ENCODE assay signal across 19 cellular contexts in genomic region chr5:59049070-59049469, GRCh38.
A peak's percentile ranks its signal among the peaks of the same experiment; 100 is the strongest.
DNase-seq lines count a peak whose midpoint lies in the region; ATAC-seq and TF ChIP-seq lines count a peak whose summit lies in the region.
"Had no signal": no experiment of that assay in that cellular context is flagged by ENCODE, and none has a peak within 500 bp of the region (broad histone marks: within the 10 kb centered on the region; RNA-seq: fewer than 3 reads in every experiment).

No MANE protein-coding gene starts in this region.

- no peak overlapping the region for H3K4me3 ChIP-seq in upper lobe of right lung
- H3K4me3 ChIP-seq: GM12878, GM23338 had no signal

- no peaks in the 10 kb centered on the region for H3K27me3 ChIP-seq in upper lobe of right lung

- H3K4me1 ChIP-seq in upper lobe of right lung = no peaks in the 10 kb centered on the region

- H3K9me3 Mint-ChIP-seq in stimulated activated effector memory CD8-positive, alpha-beta T cell treated with anti-CD3 and anti-CD28 coated beads, Interleukin-12 subunit alpha, Interleukin-12 subunit beta, amount 100 ng/mL, for 72 hours = no peaks in the 10 kb centered on the region
- peaks cover 7% of the 10 kb centered on the region for H3K9me3 Mint-ChIP-seq in type B pancreatic cell
- H3K9me3 Mint-ChIP-seq: GM23338, H9 had no signal

- H3K27ac Mint-ChIP-seq in stimulated activated effector memory CD8-positive, alpha-beta T cell treated with anti-CD3 and anti-CD28 coated beads, Interleukin-12 subunit alpha, Interleukin-12 subunit beta, amount 100 ng/mL, for 72 hours = peak overlapping the region; percentile 4
- no peak overlapping the region for H3K27ac Mint-ChIP-seq in type B pancreatic cell
- H3K27ac Mint-ChIP-seq: CD4-positive, alpha-beta memory T cell; GM23338; H9 had no signal

- no peak for TF ChIP-seq CTCF in VCaP (conservative IDR thresholded peaks at IDR 0.05)
- TF ChIP-seq CTCF in upper lobe of right lung (IDR thresholded peaks at IDR 0.05) = no peak
- no peak for TF ChIP-seq CTCF in type B pancreatic cell (conservative IDR thresholded peaks at IDR 0.05)

- no peaks in the 10 kb centered on the region for H3K9me3 ChIP-seq in upper lobe of right lung

- DNase-seq in SIG-M5 treated with dmso at 0.1 percent for 504 hours (lab: John Stamatoyannopoulos, UW; ENCODE audit: unreplicated experiment) (peak; percentile 29), SIG-M5 (lab: John Stamatoyannopoulos, UW) (no peak), CMK (ENCODE audit: low read depth) (peak; percentile 20), upper lobe of right lung (no peak), type B pancreatic cell (ENCODE audit: extremely low spot score, unreplicated experiment) (no peak)
- no peak for DNase-seq in stimulated activated effector memory CD8-positive, alpha-beta T cell treated with anti-CD3 and anti-CD28 coated beads, Interleukin-12 subunit alpha, Interleukin-12 subunit beta, amount 100 ng/mL, for 72 hours (ENCODE audit: low spot score in 2 of 2)
- DNase-seq: 8988T; C1 segment of cervical spinal cord; CD4-positive, alpha-beta memory T cell; DMS 273 treated with DMSO at 0.1 percent for 48 hours; DMS79; EL; GDM1; H9 had no signal

- intact Hi-C loops in upper lobe of right lung (cut with DNase I) = no loop called here

- H3K36me3 ChIP-seq in upper lobe of right lung = no peaks in the 10 kb centered on the region

- peaks cover 6% of the 10 kb centered on the region for H3K4me1 Mint-ChIP-seq in stimulated activated effector memory CD8-positive, alpha-beta T cell treated with anti-CD3 and anti-CD28 coated beads, Interleukin-12 subunit alpha, Interleukin-12 subunit beta, amount 100 ng/mL, for 72 hours
- peaks cover 12% of the 10 kb centered on the region for H3K4me1 Mint-ChIP-seq in type B pancreatic cell (ENCODE audit: unreplicated experiment)
- H3K4me1 Mint-ChIP-seq: CD4-positive, alpha-beta memory T cell; GM23338; H9 had no signal

- no peaks in the 10 kb centered on the region for H3K36me3 Mint-ChIP-seq in stimulated activated effector memory CD8-positive, alpha-beta T cell treated with anti-CD3 and anti-CD28 coated beads, Interleukin-12 subunit alpha, Interleukin-12 subunit beta, amount 100 ng/mL, for 72 hours
- H3K36me3 Mint-ChIP-seq in type B pancreatic cell = peaks cover 11% of the 10 kb centered on the region
- H3K36me3 Mint-ChIP-seq: CD4-positive, alpha-beta memory T cell had no signal

- no peak overlapping the region for H3K4me3 Mint-ChIP-seq in stimulated activated effector memory CD8-positive, alpha-beta T cell treated with anti-CD3 and anti-CD28 coated beads, Interleukin-12 subunit alpha, Interleukin-12 subunit beta, amount 100 ng/mL, for 72 hours
- no peak overlapping the region for H3K4me3 Mint-ChIP-seq in type B pancreatic cell
- H3K4me3 Mint-ChIP-seq: CD4-positive, alpha-beta memory T cell; GM23338; H9 had no signal

- H3K27me3 Mint-ChIP-seq in type B pancreatic cell = peaks cover 4% of the 10 kb centered on the region
- H3K27me3 Mint-ChIP-seq: CD4-positive, alpha-beta memory T cell had no signal

- H3K27ac ChIP-seq in VCaP = peak overlapping the region; percentile 21; the same call in 1 of the 2 replicates
- no peak overlapping the region for H3K27ac ChIP-seq in upper lobe of right lung

- ATAC-seq in stimulated activated effector memory CD8-positive, alpha-beta T cell treated with anti-CD3 and anti-CD28 coated beads, Interleukin-12 subunit alpha, Interleukin-12 subunit beta, amount 100 ng/mL, for 72 hours = no peak
- ATAC-seq in upper lobe of right lung (no peak), GM19452 (IDR thresholded peaks at IDR 0.05; ENCODE audit: unreplicated experiment) (no peak)
- ATAC-seq: GM12878, GM23338, HCT116 had no signal

Comparison
In these comparisons a context has a peak if more than half of its experiments do, and no peak if none do; other contexts are left out.
1. DNase-seq: peak in SIG-M5 treated with dmso at 0.1 percent for 504 hours (single experiment) and CMK (single experiment); none in SIG-M5 (single experiment), stimulated activated effector memory CD8-positive, alpha-beta T cell treated with anti-CD3 and anti-CD28 coated beads, Interleukin-12 subunit alpha, Interleukin-12 subunit beta, amount 100 ng/mL, for 72 hours (0 of 2), upper lobe of right lung (single experiment) and type B pancreatic cell (single experiment).